Comparison of ENCODE assay signal across 23 cellular contexts in genomic region chr5:149572170-149572569, GRCh38.
"Had no signal": no experiment of that assay in that cellular context is flagged by ENCODE, and none has a peak within 500 bp of the region (broad histone marks: within the 10 kb centered on the region; RNA-seq: fewer than 3 reads in every experiment).

No MANE protein-coding gene starts in this region.

- DNase-seq: IMR-90, Kasumi-1, KG1, MM.1S, NCI-H1092 treated with DMSO at 0.1 percent for 48 hours, NCI-H1436, NCI-H187, NCI-H2029, NCI-H2081 treated with DMSO at 0.1 percent for 48 hours, NCI-H2171, NCI-H226, NCI-H446, NCI-H510A, NCI-H524 treated with DMSO at 0.1 percent for 48 hours, NCI-H69, NCI-H774, Right ventricle myocardium superior, RPMI8226, SIG-M5, SK-N-SH had no signal

- H3K9ac ChIP-seq: SK-N-SH had no signal

- H3K27ac ChIP-seq: HL-60 had no signal

- H3K4me2 ChIP-seq: SK-N-SH had no signal

- H3K9me3 ChIP-seq: SK-N-SH had no signal

- FAIRE-seq: HTR-8/SVneo, RCC 7860 had no signal
